20 cellular contexts compared by ENCODE assay signal in the genomic region with DNA sequence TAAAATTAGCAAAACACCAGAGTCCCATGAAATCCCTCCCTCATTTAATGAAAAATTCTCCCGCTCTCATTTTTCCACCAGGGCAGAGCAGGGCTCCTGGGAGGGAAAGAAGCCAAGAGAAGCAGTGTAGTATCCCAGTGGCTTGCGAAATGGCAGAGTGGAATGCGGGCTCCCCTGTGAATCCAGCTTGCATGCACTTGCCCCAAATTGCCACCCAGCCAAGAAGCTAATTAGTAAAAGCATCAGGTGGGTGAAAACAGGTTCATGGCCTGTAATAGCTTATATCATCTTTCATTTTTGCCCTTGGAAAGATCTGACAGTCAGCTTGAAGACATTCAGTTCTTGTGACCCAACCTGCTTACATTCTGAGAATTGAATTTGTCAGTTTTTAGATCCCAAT.
"Had no signal": no experiment of that assay in that cellular context is flagged by ENCODE, and none has a peak within 500 bp of the region (broad histone marks: within the 10 kb centered on the region; RNA-seq: fewer than 3 reads in every experiment).

No MANE protein-coding gene starts in this region.

- H3K4me1 ChIP-seq: left ventricle myocardium inferior, upper lobe of left lung had no signal

- H3K27ac ChIP-seq: body of pancreas, left ventricle myocardium inferior, neural progenitor cell, stomach, upper lobe of left lung had no signal

- DNase-seq: activated CD4-positive, alpha-beta T cell treated with anti-CD3 and anti-CD28 coated beads, Interleukin-2, amount 10 ng/mL, durations not matched to agents 24 days and 14 days; activated CD8-positive, alpha-beta T cell treated with anti-CD3 and anti-CD28 coated beads for 36 hours; activated naive CD4-positive, alpha-beta T cell treated with Interleukin-2 at 50 U/mL for 16 hours; activated naive CD8-positive, alpha-beta T cell treated with anti-CD3 and anti-CD28 coated beads, Interleukin-2, amount 10 ng/mL, durations not matched to agents 7 days and 5 days; activated T-cell treated with anti-CD3 and anti-CD28 coated beads, Interleukin-2, amount 50 U/mL, for 24 hours; amygdala; central memory CD4-positive, alpha-beta T cell; endodermal cell; left ventricle myocardium inferior; mucosa of descending colon; naive B cell; stimulated activated CD4-positive, alpha-beta T cell treated with anti-CD3 and anti-CD28 coated beads, Interleukin-4, amount 100 ng/mL, for 24 hours; stomach; upper lobe of left lung had no signal

- H3K4me2 ChIP-seq: neural progenitor cell had no signal

- FAIRE-seq: colon, frontal cortex had no signal

- H3K36me3 ChIP-seq: left ventricle myocardium inferior, neural progenitor cell, stomach, upper lobe of left lung had no signal

- H3K27me3 ChIP-seq: body of pancreas, neural progenitor cell, upper lobe of left lung had no signal

- H3K4me3 ChIP-seq: body of pancreas, left ventricle myocardium inferior, mucosa of descending colon, neural progenitor cell, stomach, upper lobe of left lung had no signal

- H2AFZ ChIP-seq: neural progenitor cell had no signal

- H3K9ac ChIP-seq: neural progenitor cell had no signal

- H3K9me3 ChIP-seq: body of pancreas, left ventricle myocardium inferior, mucosa of descending colon, stomach, upper lobe of left lung had no signal

- ATAC-seq: activated CD8-positive, alpha-beta T cell treated with anti-CD3 and anti-CD28 coated beads for 36 hours; body of pancreas; mucosa of descending colon; sciatic nerve; stimulated activated effector memory CD8-positive, alpha-beta T cell treated with anti-CD3 and anti-CD28 coated beads, Interleukin-12 subunit alpha, Interleukin-12 subunit beta, amount 100 ng/mL, for 72 hours had no signal
